4 cellular contexts compared by ENCODE assay signal in genomic region chr19:42257842-42258241, GRCh38. TPM values are rescaled to one million over a fixed set of nuclear protein-coding genes. Genes with fewer than 3 reads are reported as not detected.
DNase-seq lines count a peak whose midpoint lies in the region; ATAC-seq, FAIRE-seq and TF ChIP-seq lines count a peak whose summit lies in the region.
"Not testable (repeated sequence)": the region's sequence is repeated elsewhere in the genome, so short reads cannot be mapped to it uniquely, and the experiment has no call there.

No MANE protein-coding gene starts in this region.

- peak overlapping the region; percentile 47 for H3K9ac ChIP-seq in HCT116 (ENCODE audit: low read length)
- H3K9ac ChIP-seq in MM.1S (ENCODE audit: low read length); K562 (ENCODE audit: insufficient read depth in 1 of 2, low read depth in 2 of 2, low read length in 2 of 2): not testable (repeated sequence)

- H3K79me2 ChIP-seq in HCT116 (ENCODE audit: insufficient read depth, low read length) (peaks cover 19% of the 10 kb centered on the region), MM.1S (ENCODE audit: low read length) (peaks cover 14% of the 10 kb centered on the region), K562 (ENCODE audit: control insufficient read depth, insufficient read depth, low read length) (peaks cover 20% of the 10 kb centered on the region)

- peak overlapping the region; percentile 35 for H3K4me3 Mint-ChIP-seq in natural killer cell

- not testable (repeated sequence) for H2AFZ ChIP-seq in HCT116 (ENCODE audit: low read depth, low read length, poor library complexity, severe bottlenecking); MM.1S (ENCODE audit: low read length)
- H2AFZ ChIP-seq in K562 (ENCODE audit: low read depth, low read length): peak overlapping the region; percentile 14; the same call in 1 of the 2 replicates

- in situ Hi-C loops in K562 (cut with MboI): not testable (repeated sequence)

- TF ChIP-seq CTCF in HCT116 (IDR thresholded peaks at IDR 0.05 in 2 of 3, conservative IDR thresholded peaks at IDR 0.05 in 1 of 3; ENCODE audit: borderline replicate concordance in 1 of 3, insufficient read depth in 1 of 3, low read depth in 2 of 3, low read length in 2 of 3); MM.1S (IDR thresholded peaks at IDR 0.05; ENCODE audit: low read length); K562 (IDR thresholded peaks at IDR 0.05 in 2 of 3, conservative IDR thresholded peaks at IDR 0.05 in 1 of 3; ENCODE audit: insufficient read depth in 2 of 3, low read depth in 1 of 3, low read length in 3 of 3); natural killer cell (IDR thresholded peaks at IDR 0.05): not testable (repeated sequence)

- not testable (repeated sequence) for H4K20me1 ChIP-seq in HCT116 (ENCODE audit: insufficient read depth); MM.1S (ENCODE audit: insufficient read depth, low read length); K562 (replicated peaks; ENCODE audit: control insufficient read depth, insufficient read depth, low read length)

- WGBS in K562 (ENCODE audit: insufficient coverage, low coverage, missing lambda C conversion rate): 84% methylated on average over 3 of the region's 3 CpGs

- peak overlapping the region in 1 of 2 experiments; percentile 47; a peak in 1 of 4 replicates for H3K4me3 ChIP-seq in HCT116 (replicated peaks in 1 of 2; ENCODE audit: low read depth in 1 of 2, low read length in 2 of 2)
- H3K4me3 ChIP-seq in MM.1S (ENCODE audit: low read length); K562: not testable (repeated sequence)

- not testable (repeated sequence) for DNase-seq in HCT116 (ENCODE audit: low read depth, low spot score); K562 (ENCODE audit: extremely low read depth in 1 of 4, low spot score in 3 of 4); natural killer cell
- peak; percentile 3 for DNase-seq in MM.1S

- intact Hi-C loops in HCT116 (cut with micrococcal nuclease): loop anchor here (1.0 kb wide), 1 partner anchor 10 kb away; no protein-coding TSS in a partner anchor
- intact Hi-C loops in K562 (cut with micrococcal nuclease); natural killer cell (cut with micrococcal nuclease): not testable (repeated sequence)

- H3F3A ChIP-seq in MM.1S (ENCODE audit: insufficient read depth, low read length): not testable (repeated sequence)

- ATAC-seq in HCT116, K562, natural killer cell: not testable (repeated sequence)

- H3K36me3 ChIP-seq in HCT116 (ENCODE audit: control insufficient read depth in 1 of 2, insufficient read depth in 2 of 2, low read length in 2 of 2); MM.1S (replicated peaks; ENCODE audit: insufficient read depth, low read length); K562 (ENCODE audit: control insufficient read depth, insufficient read depth, low read length): not testable (repeated sequence)

- TF ChIP-seq POLR2A in HCT116 (IDR thresholded peaks at IDR 0.05; ENCODE audit: borderline replicate concordance, extremely low read depth, insufficient read depth, insufficient read length); K562 (conservative IDR thresholded peaks at IDR 0.05): not testable (repeated sequence)

- H3K27me3 Mint-ChIP-seq in natural killer cell (ENCODE audit: low read depth in 2 of 2): not testable (repeated sequence)

- FAIRE-seq in K562 (lab: Jason Lieb, UNC): not testable (repeated sequence)

- H3K27ac Mint-ChIP-seq in natural killer cell: not testable (repeated sequence)

- not testable (repeated sequence) for H3K36me3 Mint-ChIP-seq in natural killer cell

- peak overlapping the region; percentile 74 for H3K27ac ChIP-seq in HCT116 (ENCODE audit: low read depth, low read length)
- not testable (repeated sequence) for H3K27ac ChIP-seq in MM.1S (ENCODE audit: low read length); K562 (ENCODE audit: extremely low read depth, low read depth, low read length)

- peak overlapping the region; percentile 70 for H3K4me2 ChIP-seq in HCT116 (ENCODE audit: low read length)
- not testable (repeated sequence) for H3K4me2 ChIP-seq in MM.1S (ENCODE audit: low read depth, low read length); K562 (ENCODE audit: insufficient read depth, low read length)

- not testable (repeated sequence) for TF ChIP-seq EP300 in K562 (IDR thresholded peaks at IDR 0.05; ENCODE audit: low read length)

- H3K9me1 ChIP-seq in K562 (ENCODE audit: control insufficient read depth, insufficient read depth, low read length): not testable (repeated sequence)

- not testable (repeated sequence) for BruUV-seq in HCT116 (replicated peaks; lab: Mats Ljungman, UMichigan); K562 (replicated peaks; lab: Mats Ljungman, UMichigan)

- not testable (repeated sequence) for H3K9me3 ChIP-seq in HCT116 (ENCODE audit: control insufficient read depth in 1 of 2, insufficient read depth in 1 of 2, low read depth in 1 of 2, low read length in 2 of 2); MM.1S (replicated peaks; ENCODE audit: insufficient read depth, low read length); K562 (replicated peaks; ENCODE audit: control insufficient read depth, insufficient read depth, low read depth, low read length)

- not testable (repeated sequence) for H3K27me3 ChIP-seq in HCT116 (ENCODE audit: insufficient read depth, low read length); K562 (ENCODE audit: control insufficient read depth in 2 of 2, insufficient read depth in 2 of 2, low read length in 2 of 2)
- peaks cover 18% of the 10 kb centered on the region for H3K27me3 ChIP-seq in MM.1S (replicated peaks; ENCODE audit: insufficient read depth, low read length)

- H3K9me2 ChIP-seq in HCT116 (ENCODE audit: insufficient read depth); MM.1S (replicated peaks; ENCODE audit: insufficient read depth, low read length): not testable (repeated sequence)

- H3K4me1 ChIP-seq in HCT116 (ENCODE audit: control insufficient read depth in 1 of 2, insufficient read depth in 2 of 2, low read length in 2 of 2) (peaks cover 30 to 47% of the 10 kb centered on the region in 2 experiments), K562 (replicated peaks in 1 of 2; ENCODE audit: control insufficient read depth in 2 of 2, insufficient read depth in 2 of 2, low read length in 2 of 2) (peaks cover under 1 to 36% of the 10 kb centered on the region in 2 experiments; a peak in 3 of 5 replicates)
- H3K4me1 ChIP-seq in MM.1S (ENCODE audit: low read length): not testable (repeated sequence)

- not testable (repeated sequence) for TF ChIP-seq RAD21 in HCT116 (IDR thresholded peaks at IDR 0.05; ENCODE audit: low read depth); K562 (CRISPR knock-in tag; conservative IDR thresholded peaks at IDR 0.05 in 1 of 2, IDR thresholded peaks at IDR 0.05 in 1 of 2)

- not testable (repeated sequence) for H3K9me3 Mint-ChIP-seq in natural killer cell

- CTCF ChIA-PET in HCT116 (lab: Charles Lee): interaction anchor here (1.0 to 3.2 kb wide), 3 partner anchors 12 to 176 kb away, joined by 4 to 18 read pairs (median 5); no protein-coding TSS in a partner anchor
- CTCF ChIA-PET in K562 (lab: Yijun Ruan, JAX; ENCODE audit: low intra/inter-chr PET ratio): not testable (repeated sequence)

- RAD21 ChIA-PET in HCT116 (lab: Charles Lee; ENCODE audit: low non-redundant PET in 1 of 2, low total read pairs in 2 of 2, uncharacterized antibody in 2 of 2, unreplicated experiment in 2 of 2): interaction anchor here in 1 of 2 experiments (0.7 kb wide), 1 partner anchor 15 kb away, joined by 5 read pairs; no protein-coding TSS in a partner anchor

- POLR2A ChIA-PET in HCT116 (lab: Charles Lee): interaction anchor here (0.7 to 1.5 kb wide), 4 partner anchors 11 to 22 kb away, joined by 3 to 7 read pairs (median 3); partner anchors contain the start of genes CIC and GSK3A
- POLR2A ChIA-PET in K562 (lab: Yijun Ruan, JAX): interaction anchor here (0.7 to 1.5 kb wide), 6 partner anchors 8 to 1369 kb away, joined by 3 to 5 read pairs (median 4); partner anchors contain the start of gene CIC

- peaks cover 7 to 18% of the 10 kb centered on the region in 2 donors for H3K4me1 Mint-ChIP-seq in natural killer cell

RNA-seq across cellular contexts. Expression of gene ERF, which starts 2.9 kb away (rescaled TPM):
- 96.1 TPM for total RNA-seq in HCT116 (2021; ENCODE audit: unreplicated experiment)
- polyA plus RNA-seq in HCT116 (2012): 55.7 and 62.1 TPM in 2 replicates
- total RNA-seq in K562 (2011; cell fraction: chromatin; rRNA removed; ENCODE audit: low replicate concordance): 105 and 266 TPM in 2 replicates
- total RNA-seq in K562 (2011; cell fraction: nucleolus; rRNA removed): 150 and 152 TPM in 2 replicates
- total RNA-seq in K562 (2011; cell fraction: nucleoplasm; rRNA removed): 89.4 and 93.6 TPM in 2 replicates
- 27.1 and 29.8 TPM in 2 replicates for total RNA-seq in K562 (2014; rRNA removed)
- total RNA-seq in K562 (2014; rRNA removed; fragmentation: Illumina TruSeq; extraction: Trizol): 19.0 and 20.0 TPM in 2 replicates
- total RNA-seq in K562 (2015; rRNA removed; fragmentation: Illumina TruSeq; extraction: Trizol): 26.5 and 30.0 TPM in 2 replicates
- total RNA-seq in K562 (2021): 72.7 and 75.4 TPM in 2 replicates
- polyA plus RNA-seq in K562 (2011; rRNA removed): 27.0 and 41.5 TPM in 2 replicates
- 33.1 and 53.6 TPM in 2 replicates for polyA plus RNA-seq in K562 (2011; cell fraction: cytosol; rRNA removed)
- 142 and 197 TPM in 2 replicates for polyA plus RNA-seq in K562 (2011; cell fraction: nucleus; rRNA removed)
- 34.3 and 44.0 TPM in 2 replicates for polyA plus RNA-seq in K562 (2012)
- 28.9 and 45.7 TPM in 2 replicates for polyA plus RNA-seq in K562 (2014; fragmentation: Illumina TruSeq; extraction: Trizol)
- under 1 TPM; 0.03 to 0.13 TPM for polyA plus RNA-seq in K562 (2014; fragmentation: Nextera tagmentation; extraction: Ambion mirVana)
- polyA plus RNA-seq in K562 (2014; rRNA removed): 54.9 and 62.2 TPM in 2 replicates
- 16.2 and 21.5 TPM in 2 replicates for polyA minus RNA-seq in K562 (2011; rRNA and poly(A)+ RNA removed)
- polyA minus RNA-seq in K562 (2011; cell fraction: cytosol; rRNA and poly(A)+ RNA removed): 31.7 and 33.0 TPM in 2 replicates
- polyA minus RNA-seq in K562 (2011; cell fraction: nucleus; rRNA and poly(A)+ RNA removed): 30.3 and 43.7 TPM in 2 replicates
- 100 to 1,000 TPM in 1 of 3 donors, 10 to 100 TPM in 2; 58.3 to 115 (median 75.6) TPM for total RNA-seq in natural killer cell

RNA-seq across cellular contexts. Expression of gene CIC, which starts 11.2 kb away (rescaled TPM):
- total RNA-seq in HCT116 (2021; ENCODE audit: unreplicated experiment): 52.0 TPM
- 43.4 and 44.2 TPM in 2 replicates for polyA plus RNA-seq in HCT116 (2012)
- 24.1 and 86.8 TPM in 2 replicates for total RNA-seq in K562 (2011; cell fraction: chromatin; rRNA removed; ENCODE audit: low replicate concordance)
- 64.6 and 65.9 TPM in 2 replicates for total RNA-seq in K562 (2011; cell fraction: nucleolus; rRNA removed)
- total RNA-seq in K562 (2011; cell fraction: nucleoplasm; rRNA removed): 39.3 and 41.3 TPM in 2 replicates
- total RNA-seq in K562 (2014; rRNA removed): 13.6 and 13.7 TPM in 2 replicates
- total RNA-seq in K562 (2014; rRNA removed; fragmentation: Illumina TruSeq; extraction: Trizol): 1.5 and 2.2 TPM in 2 replicates
- 8.6 and 8.7 TPM in 2 replicates for total RNA-seq in K562 (2015; rRNA removed; fragmentation: Illumina TruSeq; extraction: Trizol)
- 37.6 and 44.7 TPM in 2 replicates for total RNA-seq in K562 (2021)
- 3.0 and 5.8 TPM in 2 replicates for polyA plus RNA-seq in K562 (2011; rRNA removed)
- polyA plus RNA-seq in K562 (2011; cell fraction: cytosol; rRNA removed): 4.3 and 10.0 TPM in 2 replicates
- 37.3 and 64.7 TPM in 2 replicates for polyA plus RNA-seq in K562 (2011; cell fraction: nucleus; rRNA removed)
- polyA plus RNA-seq in K562 (2012): 24.4 and 27.9 TPM in 2 replicates
- 12.0 and 21.5 TPM in 2 replicates for polyA plus RNA-seq in K562 (2014; fragmentation: Illumina TruSeq; extraction: Trizol)
- under 1 TPM; 0.07 to 0.13 TPM for polyA plus RNA-seq in K562 (2014; fragmentation: Nextera tagmentation; extraction: Ambion mirVana)
- polyA plus RNA-seq in K562 (2014; rRNA removed): 18.9 and 19.9 TPM in 2 replicates
- polyA minus RNA-seq in K562 (2011; rRNA and poly(A)+ RNA removed): 1.8 and 2.4 TPM in 2 replicates
- polyA minus RNA-seq in K562 (2011; cell fraction: cytosol; rRNA and poly(A)+ RNA removed): 12.8 and 21.3 TPM in 2 replicates
- 14.4 and 16.6 TPM in 2 replicates for polyA minus RNA-seq in K562 (2011; cell fraction: nucleus; rRNA and poly(A)+ RNA removed)
- 100 to 1,000 TPM in 2 of 3 donors, 10 to 100 TPM in 1; 95.4 to 121 (median 108) TPM for total RNA-seq in natural killer cell

RNA-seq across cellular contexts. Expression of gene GSK3A, which starts 15.4 kb away (rescaled TPM):
- total RNA-seq in HCT116 (2021; ENCODE audit: unreplicated experiment) (57.2 TPM), K562 (2014; rRNA removed) (22.7 and 25.2 TPM in 2 replicates), K562 (2014; rRNA removed; fragmentation: Illumina TruSeq; extraction: Trizol) (16.6 and 21.4 TPM in 2 replicates), K562 (2015; rRNA removed; fragmentation: Illumina TruSeq; extraction: Trizol) (31.4 and 33.3 TPM in 2 replicates), K562 (2021) (54.9 and 56.0 TPM in 2 replicates), natural killer cell (10 to 100 TPM; 42.5 to 52.1 (median 44.1) TPM)
- 58.8 and 65.6 TPM in 2 replicates for polyA plus RNA-seq in HCT116 (2012)
- total RNA-seq in K562 (2011; cell fraction: chromatin; rRNA removed; ENCODE audit: low replicate concordance): 22.4 and 48.7 TPM in 2 replicates
- total RNA-seq in K562 (2011; cell fraction: nucleolus; rRNA removed): 25.8 and 28.0 TPM in 2 replicates
- 24.6 and 32.8 TPM in 2 replicates for total RNA-seq in K562 (2011; cell fraction: nucleoplasm; rRNA removed)
- polyA plus RNA-seq in K562 (2011; rRNA removed) (49.3 and 61.9 TPM in 2 replicates), K562 (2014; fragmentation: Illumina TruSeq; extraction: Trizol) (90.0 and 90.7 TPM in 2 replicates), K562 (2014; fragmentation: Nextera tagmentation; extraction: Ambion mirVana) (under 1 TPM; 0.62 to 0.89 TPM), K562 (2014; rRNA removed) (54.2 and 55.4 TPM in 2 replicates)
- polyA plus RNA-seq in K562 (2011; cell fraction: cytosol; rRNA removed): 72.0 and 94.0 TPM in 2 replicates
- polyA plus RNA-seq in K562 (2011; cell fraction: nucleus; rRNA removed): 46.6 and 64.9 TPM in 2 replicates
- 48.3 and 56.6 TPM in 2 replicates for polyA plus RNA-seq in K562 (2012)
- 18.3 and 32.8 TPM in 2 replicates for polyA minus RNA-seq in K562 (2011; rRNA and poly(A)+ RNA removed)
- 31.4 and 33.4 TPM in 2 replicates for polyA minus RNA-seq in K562 (2011; cell fraction: cytosol; rRNA and poly(A)+ RNA removed)
- polyA minus RNA-seq in K562 (2011; cell fraction: nucleus; rRNA and poly(A)+ RNA removed): 7.9 and 9.6 TPM in 2 replicates

RNA-seq across cellular contexts. Expression of gene ZNF526, which starts 37.7 kb away (rescaled TPM):
- 13.1 TPM for total RNA-seq in HCT116 (2021; ENCODE audit: unreplicated experiment)
- 7.1 TPM in 2 replicates for polyA plus RNA-seq in HCT116 (2012)
- total RNA-seq in K562 (2011; cell fraction: chromatin; rRNA removed; ENCODE audit: low replicate concordance): 21.1 and 52.8 TPM in 2 replicates
- total RNA-seq in K562 (2011; cell fraction: nucleolus; rRNA removed): 30.7 and 40.2 TPM in 2 replicates
- 23.1 and 30.6 TPM in 2 replicates for total RNA-seq in K562 (2011; cell fraction: nucleoplasm; rRNA removed)
- total RNA-seq in K562 (2014; rRNA removed): 8.3 and 11.5 TPM in 2 replicates
- 5.3 and 6.1 TPM in 2 replicates for total RNA-seq in K562 (2014; rRNA removed; fragmentation: Illumina TruSeq; extraction: Trizol)
- 7.6 and 8.2 TPM in 2 replicates for total RNA-seq in K562 (2015; rRNA removed; fragmentation: Illumina TruSeq; extraction: Trizol)
- total RNA-seq in K562 (2021): 17.9 and 19.9 TPM in 2 replicates
- 4.2 and 8.3 TPM in 2 replicates for polyA plus RNA-seq in K562 (2011; rRNA removed)
- polyA plus RNA-seq in K562 (2011; cell fraction: cytosol; rRNA removed): 5.2 and 8.1 TPM in 2 replicates
- 7.2 and 8.4 TPM in 2 replicates for polyA plus RNA-seq in K562 (2011; cell fraction: nucleus; rRNA removed)
- polyA plus RNA-seq in K562 (2012): 8.0 and 13.2 TPM in 2 replicates
- polyA plus RNA-seq in K562 (2014; fragmentation: Illumina TruSeq; extraction: Trizol): 6.5 and 8.6 TPM in 2 replicates
- 1 to 10 TPM; 1.3 to 2.2 TPM for polyA plus RNA-seq in K562 (2014; fragmentation: Nextera tagmentation; extraction: Ambion mirVana)
- polyA plus RNA-seq in K562 (2014; rRNA removed): 6.2 and 7.4 TPM in 2 replicates
- 10.0 and 13.2 TPM in 2 replicates for polyA minus RNA-seq in K562 (2011; rRNA and poly(A)+ RNA removed)
- polyA minus RNA-seq in K562 (2011; cell fraction: cytosol; rRNA and poly(A)+ RNA removed): 6.9 TPM in 2 replicates
- 9.0 and 12.9 TPM in 2 replicates for polyA minus RNA-seq in K562 (2011; cell fraction: nucleus; rRNA and poly(A)+ RNA removed)
- 10 to 100 TPM in 2 of 3 donors, 1 to 10 TPM in 1; 8.8 to 10.6 (median 10.2) TPM for total RNA-seq in natural killer cell

RNA-seq across cellular contexts. Expression of gene DEDD2, which starts 40.4 kb away (rescaled TPM):
- 32.7 TPM for total RNA-seq in HCT116 (2021; ENCODE audit: unreplicated experiment)
- polyA plus RNA-seq in HCT116 (2012): 32.8 and 41.3 TPM in 2 replicates
- total RNA-seq in K562 (2011; cell fraction: chromatin; rRNA removed; ENCODE audit: low replicate concordance): 11.8 and 32.9 TPM in 2 replicates
- total RNA-seq in K562 (2011; cell fraction: nucleolus; rRNA removed): 28.2 and 29.9 TPM in 2 replicates
- 20.2 and 21.2 TPM in 2 replicates for total RNA-seq in K562 (2011; cell fraction: nucleoplasm; rRNA removed)
- total RNA-seq in K562 (2014; rRNA removed): 37.5 and 53.6 TPM in 2 replicates
- total RNA-seq in K562 (2014; rRNA removed; fragmentation: Illumina TruSeq; extraction: Trizol): 12.5 and 16.8 TPM in 2 replicates
- total RNA-seq in K562 (2015; rRNA removed; fragmentation: Illumina TruSeq; extraction: Trizol): 24.1 and 24.5 TPM in 2 replicates
- 35.9 and 37.3 TPM in 2 replicates for total RNA-seq in K562 (2021)
- 29.2 and 36.2 TPM in 2 replicates for polyA plus RNA-seq in K562 (2011; rRNA removed)
- 52.8 and 104 TPM in 2 replicates for polyA plus RNA-seq in K562 (2011; cell fraction: cytosol; rRNA removed)
- polyA plus RNA-seq in K562 (2011; cell fraction: nucleus; rRNA removed): 35.0 and 53.5 TPM in 2 replicates
- 28.1 and 29.6 TPM in 2 replicates for polyA plus RNA-seq in K562 (2012)
- polyA plus RNA-seq in K562 (2014; fragmentation: Illumina TruSeq; extraction: Trizol): 31.3 and 34.0 TPM in 2 replicates
- 1 to 10 TPM; 4.3 to 4.7 TPM for polyA plus RNA-seq in K562 (2014; fragmentation: Nextera tagmentation; extraction: Ambion mirVana)
- polyA plus RNA-seq in K562 (2014; rRNA removed): 43.0 and 47.8 TPM in 2 replicates
- 9.9 and 15.1 TPM in 2 replicates for polyA minus RNA-seq in K562 (2011; rRNA and poly(A)+ RNA removed)
- 15.5 and 17.2 TPM in 2 replicates for polyA minus RNA-seq in K562 (2011; cell fraction: cytosol; rRNA and poly(A)+ RNA removed)
- 8.8 and 9.7 TPM in 2 replicates for polyA minus RNA-seq in K562 (2011; cell fraction: nucleus; rRNA and poly(A)+ RNA removed)
- 100 to 1,000 TPM in 1 of 3 donors, 10 to 100 TPM in 2; 83.2 to 110 (median 83.7) TPM for total RNA-seq in natural killer cell
